ENCODE assay signal across 8 cellular contexts in genomic region chr2:32946314-32947075, GRCh38. TPM values are rescaled to one million over a fixed set of nuclear protein-coding genes. Genes with fewer than 3 reads are reported as not detected.
DNase-seq lines count a peak whose midpoint lies in the region; ATAC-seq, FAIRE-seq and TF ChIP-seq lines count a peak whose summit lies in the region.

Gene LTBP1 (plus strand): TSS chr2:32946953. CDS start chr2:32947325, 372 bp downstream.

- dilution Hi-C loops in endothelial cell of umbilical vein (cut with MboI; ENCODE audit: extremely low pct_ligation_motif_present, low sequenced_read_pairs), result no loop called here

- intact Hi-C loops in endothelial cell of umbilical vein (cut with micrococcal nuclease), result loop anchor here (1.0 to 5.0 kb wide), 12 partner anchors 77 to 637 kb away; no protein-coding TSS in a partner anchor

- TF ChIP-seq CTCF in AG04450 (IDR thresholded peaks at IDR 0.05; ENCODE audit: low read depth, low read length) (peak; percentile 92), endothelial cell of umbilical vein (IDR thresholded peaks at IDR 0.05; ENCODE audit: extremely low read depth in 1 of 2, insufficient read depth in 1 of 2, low read depth in 1 of 2, low read length in 2 of 2) (peak; percentile 88 to 90)

- peak within 1 kb of the TSS; percentile 52 for H3K27ac ChIP-seq in AG04450 (ENCODE audit: low read depth, low read length)
- H3K27ac ChIP-seq in endothelial cell of umbilical vein (ENCODE audit: insufficient read depth, low read depth, low read length), result peak within 1 kb of the TSS; percentile 58
- H3K27ac ChIP-seq in mesodermal cell (ENCODE audit: low read depth, low read length, severe bottlenecking), result no peak within 1 kb of the TSS

- 1% methylated on average over 50 to 59 of the region's 68 CpGs for WGBS in mesodermal cell (ENCODE audit: insufficient coverage in 2 of 2), 2 experiments

- TSS peak; percentile 74 for BruUV-seq in endothelial cell of umbilical vein (replicated peaks; lab: Mats Ljungman, UMichigan)

- H3K27me3 ChIP-seq in AG04450 (ENCODE audit: control insufficient read depth, insufficient read depth, low read length) (no peaks in the 10 kb centered on the region), endothelial cell of umbilical vein (ENCODE audit: control insufficient read depth in 2 of 2, insufficient read depth in 2 of 2, low read length in 2 of 2) (no peaks in the 10 kb centered on the region)

- POLR2A ChIA-PET in AG04450 (lab: Yijun Ruan, JAX) (interaction anchor here (0.6 kb wide), 1 partner anchor 324 kb away, joined by 7 read pairs; no protein-coding TSS in a partner anchor), endothelial cell of umbilical vein (lab: Charles Lee) (interaction anchor here (1.2 kb wide), 1 partner anchor 140 kb away, joined by 3 read pairs; no protein-coding TSS in a partner anchor)

- peak; percentile 84 for FAIRE-seq in endothelial cell of umbilical vein (lab: Jason Lieb, UNC)

- no peaks in the 10 kb centered on the region for H3K36me3 ChIP-seq in endothelial cell of umbilical vein (ENCODE audit: control insufficient read depth in 2 of 2, extremely low read depth in 1 of 2, insufficient read depth in 2 of 2, low read length in 2 of 2)
- peaks cover 5% of the 10 kb centered on the region for H3K36me3 ChIP-seq in mesodermal cell (ENCODE audit: control insufficient read depth, insufficient read depth, low read length)

- DNase-seq in AG04450 (ENCODE audit: low read depth, low spot score), result no peak
- peak; percentile 70 for DNase-seq in NCI-H2227 treated with DMSO at 0.1 percent for 48 hours (lab: John Stamatoyannopoulos, UW)
- peak; percentile 19 to 30 (median 29) for DNase-seq in activated CD8-positive, alpha-beta memory T cell treated with anti-CD3 and anti-CD28 coated beads for 48 hours (ENCODE audit: low read depth in 2 of 3, low spot score in 2 of 3)
- peak; percentile 77 for DNase-seq in endothelial cell of umbilical vein (ENCODE audit: low read depth, low spot score)
- DNase-seq in stimulated activated CD8-positive, alpha-beta memory T cell treated with anti-CD3 and anti-CD28 coated beads, Interleukin-2, amount 100 ng/mL, for 48 hours (ENCODE audit: low read depth in 2 of 2), result peak; percentile 37 to 51

- H3K4me1 ChIP-seq in endothelial cell of umbilical vein (ENCODE audit: control insufficient read depth, extremely low read depth, insufficient read depth, low read length) (peaks cover 10% of the 10 kb centered on the region), mesodermal cell (ENCODE audit: control insufficient read depth, insufficient read depth, low read length, poor library complexity, severe bottlenecking) (no peaks in the 10 kb centered on the region)

- H3K9me3 ChIP-seq in AG04450 (ENCODE audit: control insufficient read depth, insufficient read depth, low read length) (no peaks in the 10 kb centered on the region; the same call in 1 of the 2 replicates), endothelial cell of umbilical vein (replicated peaks; ENCODE audit: control insufficient read depth, insufficient read depth, low read length) (no peaks in the 10 kb centered on the region), mesodermal cell (ENCODE audit: control insufficient read depth, low read length) (no peaks in the 10 kb centered on the region)

- no peaks in the 10 kb centered on the region for H4K20me1 ChIP-seq in endothelial cell of umbilical vein (replicated peaks; ENCODE audit: control insufficient read depth, extremely low read depth, insufficient read depth, low read length)

- H3K4me2 ChIP-seq in endothelial cell of umbilical vein (ENCODE audit: insufficient read depth, low read length), result peak within 1 kb of the TSS; percentile 59

- ATAC-seq in GM18517 (IDR thresholded peaks at IDR 0.05; ENCODE audit: unreplicated experiment) (peak; percentile 64), HG03039 (IDR thresholded peaks at IDR 0.05; ENCODE audit: unreplicated experiment) (peak; percentile 63)

- CTCF ChIA-PET in AG04450 (lab: Charles Lee) (no interaction called here), endothelial cell of umbilical vein (lab: Charles Lee) (interaction anchor here (0.7 to 3.0 kb wide), 9 partner anchors 20 to 449 kb away, joined by 3 to 13 read pairs (median 5); no protein-coding TSS in a partner anchor)

- H3K79me2 ChIP-seq in endothelial cell of umbilical vein (ENCODE audit: control insufficient read depth, insufficient read depth, low read length), result peaks cover 9% of the 10 kb centered on the region

- peak within 1 kb of the TSS; percentile 82 for H3K4me3 ChIP-seq in AG04450 (ENCODE audit: low read depth, low read length)
- H3K4me3 ChIP-seq in endothelial cell of umbilical vein (replicated peaks in 1 of 3; ENCODE audit: insufficient read depth in 1 of 3, low read depth in 1 of 3, low read length in 3 of 3), result peak within 1 kb of the TSS; percentile 50 to 86 (median 55)
- H3K4me3 ChIP-seq in mesodermal cell (ENCODE audit: extremely low read depth, insufficient read depth, low read length, poor library complexity, severe bottlenecking), result peak within 1 kb of the TSS; percentile 74

- peak within 1 kb of the TSS; percentile 77 for H2AFZ ChIP-seq in endothelial cell of umbilical vein (ENCODE audit: low read depth, low read length)

- peak; percentile 14 for TF ChIP-seq POLR2A in endothelial cell of umbilical vein (IDR thresholded peaks at IDR 0.05; ENCODE audit: low read depth, low read length)

- no peaks in the 10 kb centered on the region for H3K9me1 ChIP-seq in endothelial cell of umbilical vein (replicated peaks; ENCODE audit: control insufficient read depth, extremely low read depth, insufficient read depth, low read length)

- peak within 1 kb of the TSS; percentile 72 for H3K9ac ChIP-seq in endothelial cell of umbilical vein (replicated peaks; ENCODE audit: extremely low read depth, insufficient read depth, low read length)

TF ChIP-seq in endothelial cell of umbilical vein, 7 proteins besides CTCF, POLR2A, EP300 and RAD21:
- TF ChIP-seq MAX (IDR thresholded peaks at IDR 0.05; ENCODE audit: insufficient read depth, insufficient read length) (no peak), POLR2AphosphoS5 (IDR thresholded peaks at IDR 0.05; ENCODE audit: insufficient read depth, low read depth, low read length) (peak; percentile 60)
TF ChIP-seq in endothelial cell of umbilical vein: peak in this region for 1.

RNA-seq across cellular contexts. Expression of gene LTBP1, which starts in this region (rescaled TPM):
- polyA plus RNA-seq in AG04450 (2011; rRNA removed), result 517 and 522 TPM in 2 replicates
- polyA minus RNA-seq in AG04450 (2011; rRNA and poly(A)+ RNA removed), result 709 and 772 TPM in 2 replicates
- 68.2 and 107 TPM in 2 replicates for total RNA-seq in endothelial cell of umbilical vein
- 40.9 and 57.4 TPM in 2 replicates for polyA plus RNA-seq in endothelial cell of umbilical vein
- polyA plus RNA-seq in endothelial cell of umbilical vein (2011; cell fraction: cytosol; rRNA removed), result 55.1 and 68.5 TPM in 2 replicates
- 59.4 and 67.7 TPM in 2 replicates for polyA plus RNA-seq in endothelial cell of umbilical vein (2011; cell fraction: nucleus; rRNA removed)
- polyA plus RNA-seq in endothelial cell of umbilical vein (2012), result 211 and 247 TPM in 2 replicates
- 110 and 167 TPM in 2 replicates for polyA minus RNA-seq in endothelial cell of umbilical vein
- polyA minus RNA-seq in endothelial cell of umbilical vein (2011; cell fraction: cytosol; rRNA and poly(A)+ RNA removed), result not detected
- polyA minus RNA-seq in endothelial cell of umbilical vein (2011; cell fraction: nucleus; rRNA and poly(A)+ RNA removed), result 70.7 and 85.8 TPM in 2 replicates
- polyA plus RNA-seq in mesodermal cell (2013, experiment 1 of 2), result 68.5 TPM
- 60.6 TPM for polyA plus RNA-seq in mesodermal cell (2013, experiment 2 of 2)
